16 cellular contexts compared by ENCODE assay signal in the genomic region with DNA sequence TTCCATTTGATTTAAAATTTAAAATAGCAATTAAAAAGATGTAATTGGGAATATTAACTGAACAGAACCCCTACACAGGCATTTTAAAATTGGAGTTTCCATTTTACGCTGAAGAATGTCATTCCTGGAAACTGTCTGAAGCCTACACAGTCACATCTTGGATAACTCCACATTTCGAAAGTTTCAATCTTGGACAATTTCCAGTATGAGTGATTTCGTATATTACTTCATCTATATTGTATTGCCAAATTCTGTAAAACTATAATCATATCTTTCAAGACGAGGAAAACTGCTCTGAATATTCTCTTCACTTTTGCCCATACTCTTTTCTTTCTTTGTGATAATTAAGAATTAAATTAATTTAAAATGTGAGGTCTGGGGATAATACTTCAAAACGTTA.
DNase-seq lines count a peak whose midpoint lies in the region; ATAC-seq and TF ChIP-seq lines count a peak whose summit lies in the region.
"Had no signal": no experiment of that assay in that cellular context is flagged by ENCODE, and none has a peak within 500 bp of the region (broad histone marks: within the 10 kb centered on the region; RNA-seq: fewer than 3 reads in every experiment).

No MANE protein-coding gene starts in this region.

- H3K4me3 ChIP-seq in AG09309 (ENCODE audit: control insufficient read depth, low read depth, low read length), result no peak overlapping the region
- H3K4me3 ChIP-seq: K562 had no signal

- TF ChIP-seq CTCF in AG09309 (IDR thresholded peaks at IDR 0.05; ENCODE audit: control insufficient read depth, insufficient read depth, low read depth, low read length, missing control alignments), result no peak

- peak; percentile 33 for DNase-seq in AG09309 (ENCODE audit: low read depth)
- DNase-seq in HS-5 (ENCODE audit: low read depth), result peak; percentile 54
- peak; percentile 56 for DNase-seq in fibroblast of gingiva (ENCODE audit: low read depth)
- DNase-seq in left lobe of liver (ENCODE audit: low spot score), result no peak
- no peak for DNase-seq in NCI-H1930 (lab: John Stamatoyannopoulos, UW)
- DNase-seq: MV-4-11, NCI-H187, NCI-H2227 treated with DMSO at 0.1 percent for 48 hours, NCI-H510A treated with DMSO at 0.1 percent for 48 hours, NCI-H774, Right ventricle myocardium superior, SK-N-SH had no signal

- ATAC-seq in left lobe of liver (peak; percentile 31), GM18520 (IDR thresholded peaks at IDR 0.05; ENCODE audit: unreplicated experiment) (no peak), GM19455 (IDR thresholded peaks at IDR 0.05; ENCODE audit: unreplicated experiment) (no peak), GM21381 (IDR thresholded peaks at IDR 0.05; ENCODE audit: unreplicated experiment) (no peak)
- ATAC-seq: K562 had no signal

Comparison
In these comparisons a context has a peak if more than half of its experiments do, and no peak if none do; other contexts are left out.
1. DNase-seq: peak in AG09309 (single experiment), HS-5 (single experiment) and fibroblast of gingiva (single experiment); none in left lobe of liver (single experiment) and NCI-H1930 (0 of 2).